Comparison of ENCODE assay signal across 1 cellular context in the genomic region with DNA sequence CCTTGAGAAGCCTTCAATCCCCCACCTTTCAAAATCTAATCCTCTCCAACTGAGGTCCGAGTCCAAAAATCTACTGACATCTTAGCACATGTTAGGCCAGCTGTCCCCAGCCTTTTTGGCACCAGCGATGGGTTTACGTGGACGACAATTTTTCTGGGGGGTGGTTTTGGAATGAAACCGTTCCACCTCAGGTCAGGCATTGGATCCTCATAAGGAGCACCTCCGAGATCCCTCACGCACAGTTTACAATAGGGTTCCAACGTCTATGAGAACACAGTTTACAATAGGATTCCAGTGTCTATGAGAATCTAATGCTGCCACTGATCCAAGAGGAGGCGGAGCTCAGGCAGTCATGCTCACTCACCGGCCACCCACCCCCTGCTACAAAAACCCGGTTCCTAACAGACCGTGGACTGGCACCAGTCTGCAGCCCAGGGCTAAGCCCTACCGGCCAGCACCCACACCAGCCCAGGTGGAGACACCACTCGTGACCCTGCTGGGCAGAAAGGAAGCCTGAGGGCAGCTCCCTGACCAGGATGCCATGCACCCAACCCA.
TF ChIP-seq lines count a peak whose summit lies in the region.

No MANE protein-coding gene starts in this region.

TF ChIP-seq in IMR-90, 13 proteins besides CTCF, POLR2A, EP300 and RAD21:
- TF ChIP-seq, protein P1, sequence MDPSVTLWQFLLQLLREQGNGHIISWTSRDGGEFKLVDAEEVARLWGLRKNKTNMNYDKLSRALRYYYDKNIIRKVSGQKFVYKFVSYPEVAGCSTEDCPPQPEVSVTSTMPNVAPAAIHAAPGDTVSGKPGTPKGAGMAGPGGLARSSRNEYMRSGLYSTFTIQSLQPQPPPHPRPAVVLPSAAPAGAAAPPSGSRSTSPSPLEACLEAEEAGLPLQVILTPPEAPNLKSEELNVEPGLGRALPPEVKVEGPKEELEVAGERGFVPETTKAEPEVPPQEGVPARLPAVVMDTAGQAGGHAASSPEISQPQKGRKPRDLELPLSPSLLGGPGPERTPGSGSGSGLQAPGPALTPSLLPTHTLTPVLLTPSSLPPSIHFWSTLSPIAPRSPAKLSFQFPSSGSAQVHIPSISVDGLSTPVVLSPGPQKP (IDR thresholded peaks at IDR 0.05; ENCODE audit: borderline replicate concordance, low read depth, low read length) = no peak
- TF ChIP-seq NFE2L2 (IDR thresholded peaks at IDR 0.05; ENCODE audit: low read depth, low read length) (no peak), FOS (IDR thresholded peaks at IDR 0.05; ENCODE audit: low read depth, low read length) (no peak), CEBPB (IDR thresholded peaks at IDR 0.05; ENCODE audit: low read depth, low read length) (no peak), BHLHE40 (IDR thresholded peaks at IDR 0.05; ENCODE audit: low read depth, low read length) (no peak), RFX5 (IDR thresholded peaks at IDR 0.05; ENCODE audit: low read depth, low read length) (no peak), RCOR1 (IDR thresholded peaks at IDR 0.05; ENCODE audit: insufficient replicate concordance, low read length) (no peak), MAFK (IDR thresholded peaks at IDR 0.05; ENCODE audit: low read depth, low read length) (no peak), MAZ (IDR thresholded peaks at IDR 0.05; ENCODE audit: borderline replicate concordance, low read depth, low read length) (no peak), CHD1 (IDR thresholded peaks at IDR 0.05; ENCODE audit: low read depth, low read length) (no peak), SMC3 (IDR thresholded peaks at IDR 0.05; ENCODE audit: low read depth, low read length) (no peak), MXI1 (IDR thresholded peaks at IDR 0.05; ENCODE audit: borderline replicate concordance, low read depth, low read length) (no peak)
- TF ChIP-seq, protein P2, sequence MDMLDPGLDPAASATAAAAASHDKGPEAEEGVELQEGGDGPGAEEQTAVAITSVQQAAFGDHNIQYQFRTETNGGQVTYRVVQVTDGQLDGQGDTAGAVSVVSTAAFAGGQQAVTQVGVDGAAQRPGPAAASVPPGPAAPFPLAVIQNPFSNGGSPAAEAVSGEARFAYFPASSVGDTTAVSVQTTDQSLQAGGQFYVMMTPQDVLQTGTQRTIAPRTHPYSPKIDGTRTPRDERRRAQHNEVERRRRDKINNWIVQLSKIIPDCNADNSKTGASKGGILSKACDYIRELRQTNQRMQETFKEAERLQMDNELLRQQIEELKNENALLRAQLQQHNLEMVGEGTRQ (IDR thresholded peaks at IDR 0.05; ENCODE audit: low read depth, low read length) = no peak
